In the genomic region with DNA sequence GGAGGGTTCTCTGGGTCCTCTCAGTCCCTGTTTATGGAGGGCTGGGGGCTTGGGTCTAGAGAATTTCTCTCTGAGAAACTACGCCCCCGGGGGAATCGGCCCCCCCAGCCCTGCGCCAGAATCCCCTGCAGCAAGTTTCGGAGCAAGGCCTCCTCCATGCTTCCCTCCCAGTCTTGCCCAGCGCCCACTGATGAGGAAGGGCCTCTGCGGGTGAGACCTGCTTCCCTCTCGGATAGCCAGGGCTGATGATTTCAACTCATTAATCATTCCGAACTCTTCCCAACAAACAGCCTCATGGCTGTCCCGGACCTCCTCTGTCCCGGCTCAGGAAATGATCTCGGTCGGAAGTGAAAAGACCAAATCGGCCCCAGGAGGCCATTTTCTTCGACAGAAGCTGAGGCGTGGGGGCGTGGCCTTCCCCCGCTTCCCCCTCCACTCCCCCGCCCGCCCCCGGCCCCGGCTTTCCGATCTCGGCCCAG, we compare ENCODE assay signal across 8 cellular contexts. TPM values are rescaled to one million over a fixed set of nuclear protein-coding genes. Genes with fewer than 3 reads are reported as not detected.
DNase-seq lines count a peak whose midpoint lies in the region; ATAC-seq and TF ChIP-seq lines count a peak whose summit lies in the region.

No MANE protein-coding gene starts in this region.

- H3K36me3 Mint-ChIP-seq in CD8-positive, alpha-beta memory T cell: peaks cover 0 to 27% (median 0%) of the 10 kb centered on the region in 3 donors
- peaks cover 3% of the 10 kb centered on the region for H3K36me3 Mint-ChIP-seq in activated naive CD4-positive, alpha-beta T cell treated with anti-CD3 and anti-CD28 coated beads, Interleukin-2, amount 50 U/mL, for 24 hours

- H3K36me3 ChIP-seq in CD8-positive, alpha-beta memory T cell (ENCODE audit: insufficient read depth, low read length): no peaks in the 10 kb centered on the region
- no peaks in the 10 kb centered on the region for H3K36me3 ChIP-seq in rectal smooth muscle tissue (ENCODE audit: control insufficient read depth, insufficient read depth, low read length)

- H3K9me3 Mint-ChIP-seq in CD8-positive, alpha-beta memory T cell: peaks cover 0 to 3% (median 0%) of the 10 kb centered on the region in 5 donors
- no peaks in the 10 kb centered on the region for H3K9me3 Mint-ChIP-seq in activated naive CD4-positive, alpha-beta T cell treated with anti-CD3 and anti-CD28 coated beads, Interleukin-2, amount 50 U/mL, for 24 hours

- intact Hi-C loops in cardiac septum (cut with DNase I): no loop called here

- H3K9ac ChIP-seq in rectal smooth muscle tissue (ENCODE audit: low read length): peak overlapping the region; percentile 19

- H3K27me3 ChIP-seq in CD8-positive, alpha-beta memory T cell (ENCODE audit: insufficient read depth, low read length, poor library complexity, severe bottlenecking): no peaks in the 10 kb centered on the region
- no peaks in the 10 kb centered on the region for H3K27me3 ChIP-seq in rectal smooth muscle tissue (ENCODE audit: control insufficient read depth, insufficient read depth, low read length)

- H3K4me3 Mint-ChIP-seq in CD8-positive, alpha-beta memory T cell: peak overlapping the region; percentile 90 to 99 (median 95)
- peak overlapping the region; percentile 98 for H3K4me3 Mint-ChIP-seq in activated naive CD4-positive, alpha-beta T cell treated with anti-CD3 and anti-CD28 coated beads, Interleukin-2, amount 50 U/mL, for 24 hours

- peaks cover 40% of the 10 kb centered on the region for H3K4me1 ChIP-seq in CD8-positive, alpha-beta memory T cell (ENCODE audit: insufficient read depth, low read length)
- peaks cover 21% of the 10 kb centered on the region for H3K4me1 ChIP-seq in rectal smooth muscle tissue (ENCODE audit: control insufficient read depth, insufficient read depth, low read length)

- H3K27me3 Mint-ChIP-seq in CD8-positive, alpha-beta memory T cell: peaks cover 0 to 11% of the 10 kb centered on the region in 2 donors
- H3K27me3 Mint-ChIP-seq in activated naive CD4-positive, alpha-beta T cell treated with anti-CD3 and anti-CD28 coated beads, Interleukin-2, amount 50 U/mL, for 24 hours: no peaks in the 10 kb centered on the region

- H3K27ac ChIP-seq in CD8-positive, alpha-beta memory T cell (ENCODE audit: low read depth, low read length): peak overlapping the region; percentile 98
- peak overlapping the region; percentile 98 for H3K27ac ChIP-seq in rectal smooth muscle tissue (ENCODE audit: low read depth, low read length)

- H3K4me3 ChIP-seq in CD8-positive, alpha-beta memory T cell (ENCODE audit: low read length): peak overlapping the region; percentile 91
- peak overlapping the region; percentile 91 for H3K4me3 ChIP-seq in rectal smooth muscle tissue (ENCODE audit: low read length)

- ATAC-seq in GM18861 (IDR thresholded peaks at IDR 0.05; ENCODE audit: unreplicated experiment) (no peak), HG02798 (IDR thresholded peaks at IDR 0.05; ENCODE audit: poor library complexity, unreplicated experiment) (no peak)

- peaks cover 51 to 75% (median 63%) of the 10 kb centered on the region in 3 donors for H3K4me1 Mint-ChIP-seq in CD8-positive, alpha-beta memory T cell
- peaks cover 52% of the 10 kb centered on the region for H3K4me1 Mint-ChIP-seq in activated naive CD4-positive, alpha-beta T cell treated with anti-CD3 and anti-CD28 coated beads, Interleukin-2, amount 50 U/mL, for 24 hours

- peak in 3 of 5 donors; percentile 55 to 77 (median 58) for DNase-seq in CD8-positive, alpha-beta memory T cell
- DNase-seq in NCI-H2227 (lab: John Stamatoyannopoulos, UW; ENCODE audit: unreplicated experiment) (peak; percentile 90), cardiac septum (ENCODE audit: low spot score) (peak; percentile 75)

- POLR2A ChIA-PET in CD8-positive, alpha-beta memory T cell (lab: Charles Lee): interaction anchor here (2.8 to 8.5 kb wide), 5 partner anchors 10 to 169 kb away, joined by 20 to 327 read pairs (median 26); a partner anchor contains a TSS

- H3K27ac Mint-ChIP-seq in CD8-positive, alpha-beta memory T cell: peak overlapping the region; percentile 97 to 100 (median 99)
- H3K27ac Mint-ChIP-seq in activated naive CD4-positive, alpha-beta T cell treated with anti-CD3 and anti-CD28 coated beads, Interleukin-2, amount 50 U/mL, for 24 hours: peak overlapping the region; percentile 100

- TF ChIP-seq POLR2A in GM19099 (IDR thresholded peaks at IDR 0.05; ENCODE audit: extremely low read depth, insufficient read length, low read depth): peak; percentile 74

- CTCF ChIA-PET in CD8-positive, alpha-beta memory T cell (lab: Charles Lee): interaction anchor here (8.7 to 13.2 kb wide), 2 partner anchors 14 kb away, joined by 152 to 315 read pairs; a partner anchor contains a TSS

- no peaks in the 10 kb centered on the region for H3K9me3 ChIP-seq in CD8-positive, alpha-beta memory T cell (ENCODE audit: low read length)

RNA-seq across cellular contexts. Expression of a gene that starts 1.1 kb away (rescaled TPM):
- total RNA-seq in CD8-positive, alpha-beta memory T cell: 10 to 100 TPM; 48.3 to 51.1 TPM
- 5.6 TPM for polyA plus RNA-seq in CD8-positive, alpha-beta memory T cell
- total RNA-seq in cardiac septum: 19.8 TPM

RNA-seq across cellular contexts. Expression of a gene that starts 11.7 kb away (rescaled TPM):
- total RNA-seq in CD8-positive, alpha-beta memory T cell: 1 to 10 TPM; 8.8 to 9.7 TPM
- polyA plus RNA-seq in CD8-positive, alpha-beta memory T cell: 15.0 TPM
- 6.4 TPM for total RNA-seq in cardiac septum

RNA-seq across cellular contexts. Expression of a gene that starts 14.5 kb away (rescaled TPM):
- 1 to 10 TPM; 7.7 to 9.3 TPM for total RNA-seq in CD8-positive, alpha-beta memory T cell
- 4.0 TPM for polyA plus RNA-seq in CD8-positive, alpha-beta memory T cell
- total RNA-seq in cardiac septum: 3.3 TPM

RNA-seq across cellular contexts. Expression of a gene that starts 14.8 kb away (rescaled TPM):
- 1 to 10 TPM; 5.5 to 7.2 TPM for total RNA-seq in CD8-positive, alpha-beta memory T cell
- polyA plus RNA-seq in CD8-positive, alpha-beta memory T cell: 1.1 TPM
- 87.6 TPM for total RNA-seq in cardiac septum
